Comparison of ENCODE assay signal across 10 cellular contexts in genomic region chr12:113461666-113462065, GRCh38. TPM values are rescaled to one million over a fixed set of nuclear protein-coding genes. Genes with fewer than 3 reads are reported as not detected.
DNase-seq lines count a peak whose midpoint lies in the region; ATAC-seq and TF ChIP-seq lines count a peak whose summit lies in the region.
"Had no signal": no experiment of that assay in that cellular context is flagged by ENCODE, and none has a peak within 500 bp of the region (broad histone marks: within the 10 kb centered on the region; RNA-seq: fewer than 3 reads in every experiment).

No MANE protein-coding gene starts in this region.

- no peaks in the 10 kb centered on the region for H3K9me3 Mint-ChIP-seq in T-cell
- H3K9me3 Mint-ChIP-seq: activated naive CD4-positive, alpha-beta T cell treated with anti-CD3 and anti-CD28 coated beads, Interleukin-2, amount 10 ng/mL, durations not matched to agents 7 days and 5 days had no signal

- POLR2A ChIA-PET in AG04449 (lab: Yijun Ruan, JAX) (interaction anchor here (0.5 kb wide), 1 partner anchor 449 kb away, joined by 3 read pairs; no protein-coding TSS in a partner anchor), T-cell (lab: Charles Lee) (no interaction called here)

- intact Hi-C loops in sciatic nerve (cut with DNase I) = loop anchor here (10.0 kb wide), 1 partner anchor 453 kb away; no protein-coding TSS in a partner anchor

- no peak overlapping the region for H3K27ac Mint-ChIP-seq in T-cell

- TF ChIP-seq CTCF in AG04449 (IDR thresholded peaks at IDR 0.05; ENCODE audit: insufficient read depth, low read length, missing control alignments) (peak; percentile 49), GM12872 (IDR thresholded peaks at IDR 0.05; ENCODE audit: insufficient read depth, low read depth, low read length) (peak; percentile 50; the same call in 2 of the 3 replicates), epithelial cell of esophagus (IDR thresholded peaks at IDR 0.05; ENCODE audit: insufficient read depth, low read depth, low read length, missing control alignments) (peak; percentile 57)

- peaks cover 48 to 73% of the 10 kb centered on the region in 2 donors for H3K27me3 Mint-ChIP-seq in T-cell

- peaks cover 18 to 29% (median 23%) of the 10 kb centered on the region in 3 donors for H3K4me1 Mint-ChIP-seq in T-cell

- H3K4me3 Mint-ChIP-seq in T-cell = peak overlapping the region in 1 of 3 donors; percentile 73

- DNase-seq in AG04449 (ENCODE audit: low read depth, low spot score) = no peak
- peak; percentile 38 for DNase-seq in NOMO-1 treated with DMSO at 0.1 percent for 48 hours (lab: John Stamatoyannopoulos, UW; ENCODE audit: unreplicated experiment)
- DNase-seq in epithelial cell of esophagus (ENCODE audit: low read depth) = peak; percentile 45
- no peak for DNase-seq in sciatic nerve (ENCODE audit: low spot score)
- no peak for DNase-seq in T-cell
- no peak for DNase-seq in superior temporal gyrus (ENCODE audit: extremely low spot score)

- CTCF ChIA-PET in AG04449 (lab: Yijun Ruan, JAX) = interaction anchor here (0.6 to 9.0 kb wide), 20 partner anchors 8 to 457 kb away, joined by 3 to 104 read pairs (median 6); no protein-coding TSS in a partner anchor
- CTCF ChIA-PET in T-cell (lab: Charles Lee) = no interaction called here

- ATAC-seq in HG03521 (IDR thresholded peaks at IDR 0.05; ENCODE audit: unreplicated experiment) (no peak), sciatic nerve (no peak), T-cell (replicated peaks in 1 of 4) (no peak)

- no peaks in the 10 kb centered on the region for H3K36me3 Mint-ChIP-seq in T-cell

- H3K4me3 ChIP-seq in AG04449 (ENCODE audit: low read depth, low read length) (no peak overlapping the region), epithelial cell of esophagus (ENCODE audit: low read length) (no peak overlapping the region)

RNA-seq across cellular contexts. Expression of gene LHX5, which starts 10.0 kb away (rescaled TPM):
- total RNA-seq in sciatic nerve (not detected), T-cell (not detected)
- total RNA-seq: urinary bladder had no signal

RNA-seq across cellular contexts. Expression of gene SDSL, which starts 39.5 kb away (rescaled TPM):
- total RNA-seq in sciatic nerve (1.8 TPM), T-cell (1 to 10 TPM in 1 of 5 donors, under 1 TPM in 3, not detected in 1; 0.19 to 2.3 (median 0.44) TPM)

RNA-seq across cellular contexts. Expression of gene SDS, which starts 58.0 kb away (rescaled TPM):
- total RNA-seq in sciatic nerve (0.31 TPM), T-cell (under 1 TPM in 2 of 5 donors, not detected in 3; 0.18 to 0.26 TPM)
- total RNA-seq: urinary bladder had no signal

Comparison
In these comparisons a context has a peak if more than half of its experiments do, and no peak if none do; other contexts are left out.
1. DNase-seq: peak in NOMO-1 treated with DMSO at 0.1 percent for 48 hours (single experiment) and epithelial cell of esophagus (single experiment); none in AG04449 (single experiment), sciatic nerve (single experiment), T-cell (0 of 34) and superior temporal gyrus (single experiment).
2. Peak in every context shown above with its lines, with median percentiles within 50 percentile points of each other: CTCF ChIP-seq.